ENCODE assay signal across 9 cellular contexts in the genomic region with DNA sequence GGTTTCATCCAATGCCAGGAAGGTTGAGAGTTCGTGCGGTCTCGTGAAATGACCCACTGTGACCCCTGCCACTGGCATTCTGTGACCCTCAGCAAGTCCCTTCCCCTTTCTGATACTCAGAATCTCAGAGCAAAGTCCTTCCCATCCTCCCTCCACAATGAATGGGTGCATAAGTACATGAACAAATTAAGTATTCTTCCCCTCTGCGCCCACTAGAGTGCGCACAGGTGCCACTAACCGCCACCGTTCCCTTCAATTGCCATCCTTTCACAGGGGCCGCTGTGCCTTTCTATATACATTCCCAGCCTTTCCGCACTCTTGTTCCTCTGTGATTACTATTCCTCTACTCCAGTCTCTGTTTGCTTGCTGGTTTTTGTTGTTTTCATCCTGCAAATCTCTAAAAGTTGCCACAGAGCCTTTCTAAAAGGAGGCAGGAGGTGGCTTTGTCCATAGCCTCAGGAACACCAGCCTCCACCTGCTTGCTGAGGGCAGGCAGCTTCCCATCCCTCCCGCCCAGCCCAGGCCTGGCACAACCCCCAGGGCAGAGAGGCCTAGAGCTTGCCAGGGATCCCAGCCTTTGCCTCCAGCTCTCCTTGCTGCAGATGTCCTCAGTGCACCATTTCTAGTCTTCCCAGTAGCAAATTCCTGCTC. TPM values are rescaled to one million over a fixed set of nuclear protein-coding genes. Genes with fewer than 3 reads are reported as not detected.
A peak's percentile ranks its signal among the peaks of the same experiment; 100 is the strongest.
DNase-seq lines count a peak whose midpoint lies in the region; ATAC-seq and TF ChIP-seq lines count a peak whose summit lies in the region.
"Had no signal": no experiment of that assay in that cellular context is flagged by ENCODE, and none has a peak within 500 bp of the region (broad histone marks: within the 10 kb centered on the region; RNA-seq: fewer than 3 reads in every experiment).

No MANE protein-coding gene starts in this region.

- H3K9me3 ChIP-seq in right atrium auricular region = no peaks in the 10 kb centered on the region

- H3K4me1 ChIP-seq in right atrium auricular region = peaks cover 0 to 4% of the 10 kb centered on the region in 2 donors

- DNase-seq in A172 (ENCODE audit: low spot score) (peak; percentile 60), NCI-H1417 treated with DMSO at 0.1 percent for 48 hours (lab: John Stamatoyannopoulos, UW) (peak; percentile 56), T follicular helper cell (ENCODE audit: low read depth) (peak; percentile 48), amniotic stem cell (lab: John Stamatoyannopoulos, UW) (peak; percentile 38), right atrium auricular region (ENCODE audit: low spot score) (no peak), sciatic nerve (ENCODE audit: low spot score) (peak; percentile 76)

- intact Hi-C loops in sciatic nerve (cut with DNase I) = no loop called here

- ATAC-seq in GM18907 (IDR thresholded peaks at IDR 0.05; ENCODE audit: unreplicated experiment) (peak; percentile 59), sciatic nerve (peak; percentile 91), GM18519 (IDR thresholded peaks at IDR 0.05; ENCODE audit: low FRiP score, unreplicated experiment) (no peak)

- no peak overlapping the region for H3K27ac ChIP-seq in right atrium auricular region

- no peaks in the 10 kb centered on the region for H3K36me3 ChIP-seq in right atrium auricular region

- TF ChIP-seq CTCF in right atrium auricular region (IDR thresholded peaks at IDR 0.05) = peak; percentile 75 to 85

- H3K27me3 ChIP-seq in right atrium auricular region = no peaks in the 10 kb centered on the region

- H3K4me3 ChIP-seq in right atrium auricular region = no peak overlapping the region

RNA-seq across cellular contexts. Expression of a gene that starts 6.7 kb away (rescaled TPM):
- 33.2 and 35.8 TPM in 2 replicates for total RNA-seq in A172 (2014; rRNA removed; shearing (Covaris generic))
- total RNA-seq in right atrium auricular region (10 to 100 TPM; 31.4 to 46.2 TPM), sciatic nerve (47.1 TPM)

RNA-seq across cellular contexts. Expression of a gene that starts 43.3 kb away (rescaled TPM):
- not detected in 2 replicates for total RNA-seq in A172 (2014; rRNA removed; shearing (Covaris generic))
- total RNA-seq in right atrium auricular region (not detected), sciatic nerve (not detected)
- total RNA-seq: pulmonary artery endothelial cell had no signal
